1 cellular context compared by ENCODE assay signal in the genomic region with DNA sequence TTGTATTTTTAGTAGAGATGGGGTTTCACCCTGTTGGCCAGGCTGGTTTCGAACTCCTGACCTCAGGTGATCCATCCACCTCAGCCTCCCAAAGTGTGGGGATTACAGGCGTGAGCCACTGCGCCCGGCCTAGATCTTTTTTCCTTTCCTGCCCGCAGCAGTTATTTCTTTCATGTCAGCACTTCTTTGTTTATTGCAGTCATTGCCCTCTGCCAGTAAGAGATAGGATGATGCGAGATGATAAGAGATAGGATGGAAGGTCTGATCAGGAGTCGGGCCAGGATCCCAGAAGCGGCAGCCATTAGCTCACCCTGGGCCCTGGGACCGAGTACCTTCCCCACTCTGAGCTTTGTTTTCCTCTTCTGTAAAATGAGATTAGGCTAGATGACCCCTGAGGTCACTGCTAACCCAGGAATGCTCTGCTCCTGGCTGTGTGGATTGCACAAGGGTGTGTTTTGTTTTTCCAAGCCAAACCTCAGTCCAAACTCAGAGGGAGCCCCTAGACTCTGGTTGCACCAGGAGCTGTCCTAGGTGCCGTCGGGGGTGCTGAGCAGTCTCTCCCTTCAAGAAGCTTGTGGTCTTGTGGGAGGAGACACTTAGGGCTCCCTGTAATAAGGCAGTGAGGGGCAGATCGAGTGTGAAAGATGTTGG.
TF ChIP-seq lines count a peak whose summit lies in the region.

No MANE protein-coding gene starts in this region.

TF ChIP-seq in Ishikawa, 13 proteins besides CTCF, POLR2A, EP300 and RAD21 (continued from another document):
- TF ChIP-seq, protein P1, sequence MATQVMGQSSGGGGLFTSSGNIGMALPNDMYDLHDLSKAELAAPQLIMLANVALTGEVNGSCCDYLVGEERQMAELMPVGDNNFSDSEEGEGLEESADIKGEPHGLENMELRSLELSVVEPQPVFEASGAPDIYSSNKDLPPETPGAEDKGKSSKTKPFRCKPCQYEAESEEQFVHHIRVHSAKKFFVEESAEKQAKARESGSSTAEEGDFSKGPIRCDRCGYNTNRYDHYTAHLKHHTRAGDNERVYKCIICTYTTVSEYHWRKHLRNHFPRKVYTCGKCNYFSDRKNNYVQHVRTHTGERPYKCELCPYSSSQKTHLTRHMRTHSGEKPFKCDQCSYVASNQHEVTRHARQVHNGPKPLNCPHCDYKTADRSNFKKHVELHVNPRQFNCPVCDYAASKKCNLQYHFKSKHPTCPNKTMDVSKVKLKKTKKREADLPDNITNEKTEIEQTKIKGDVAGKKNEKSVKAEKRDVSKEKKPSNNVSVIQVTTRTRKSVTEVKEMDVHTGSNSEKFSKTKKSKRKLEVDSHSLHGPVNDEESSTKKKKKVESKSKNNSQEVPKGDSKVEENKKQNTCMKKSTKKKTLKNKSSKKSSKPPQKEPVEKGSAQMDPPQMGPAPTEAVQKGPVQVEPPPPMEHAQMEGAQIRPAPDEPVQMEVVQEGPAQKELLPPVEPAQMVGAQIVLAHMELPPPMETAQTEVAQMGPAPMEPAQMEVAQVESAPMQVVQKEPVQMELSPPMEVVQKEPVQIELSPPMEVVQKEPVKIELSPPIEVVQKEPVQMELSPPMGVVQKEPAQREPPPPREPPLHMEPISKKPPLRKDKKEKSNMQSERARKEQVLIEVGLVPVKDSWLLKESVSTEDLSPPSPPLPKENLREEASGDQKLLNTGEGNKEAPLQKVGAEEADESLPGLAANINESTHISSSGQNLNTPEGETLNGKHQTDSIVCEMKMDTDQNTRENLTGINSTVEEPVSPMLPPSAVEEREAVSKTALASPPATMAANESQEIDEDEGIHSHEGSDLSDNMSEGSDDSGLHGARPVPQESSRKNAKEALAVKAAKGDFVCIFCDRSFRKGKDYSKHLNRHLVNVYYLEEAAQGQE (IDR thresholded peaks at IDR 0.05; ENCODE audit: low read depth) = peak; percentile 74
- TF ChIP-seq TEAD4 (IDR thresholded peaks at IDR 0.05) = no peak
